19 cellular contexts compared by ENCODE assay signal in the genomic region with DNA sequence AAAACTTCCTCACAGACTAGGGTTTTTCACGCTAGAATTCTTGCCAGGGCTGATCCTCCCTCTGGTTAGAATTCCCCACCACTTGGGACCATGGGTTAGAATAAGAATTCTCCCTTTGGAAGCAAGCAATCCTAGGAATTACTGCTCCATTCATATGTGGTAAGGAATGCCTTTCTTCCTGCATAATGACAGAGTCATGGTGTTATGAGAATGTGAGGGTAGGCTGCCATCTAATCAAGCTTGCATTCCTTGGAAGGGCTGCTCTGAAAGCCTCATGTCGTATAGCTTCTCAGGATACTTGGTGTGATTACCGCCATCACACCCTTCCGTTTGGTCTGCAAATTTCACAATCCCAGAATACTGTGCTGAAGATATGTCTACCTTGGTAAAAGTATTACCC.
"Had no signal": no experiment of that assay in that cellular context is flagged by ENCODE, and none has a peak within 500 bp of the region (broad histone marks: within the 10 kb centered on the region; RNA-seq: fewer than 3 reads in every experiment).

No MANE protein-coding gene starts in this region.

- H3K4me1 Mint-ChIP-seq: naive thymus-derived CD4-positive, alpha-beta T cell; stimulated activated effector memory CD8-positive, alpha-beta T cell treated with anti-CD3 and anti-CD28 coated beads, Interleukin-12 subunit alpha, Interleukin-12 subunit beta, amount 100 ng/mL, for 72 hours had no signal

- H3K36me3 ChIP-seq: adrenal gland, left ventricle myocardium inferior, right lobe of liver, WERI-Rb-1 had no signal

- H3K27ac Mint-ChIP-seq: activated naive CD4-positive, alpha-beta T cell treated with anti-CD3 and anti-CD28 coated beads, Interleukin-2, amount 50 U/mL, for 72 hours; effector memory CD8-positive, alpha-beta T cell; naive thymus-derived CD4-positive, alpha-beta T cell; stimulated activated effector memory CD8-positive, alpha-beta T cell treated with anti-CD3 and anti-CD28 coated beads, Interleukin-12 subunit alpha, Interleukin-12 subunit beta, amount 100 ng/mL, for 72 hours had no signal

- H3K27ac ChIP-seq: adrenal gland, body of pancreas, left ventricle myocardium inferior, parathyroid adenoma, right lobe of liver, testis, WERI-Rb-1 had no signal

- H3K9me3 ChIP-seq: adrenal gland, body of pancreas, left ventricle myocardium inferior, right lobe of liver, testis had no signal

- DNase-seq: activated CD4-positive, alpha-beta T cell treated with anti-CD3 and anti-CD28 coated beads, Interleukin-2, amount 50 U/mL, for 4 hours; activated gamma-delta T cell; adrenal gland; body of pancreas; dermis blood vessel endothelial cell; effector memory CD8-positive, alpha-beta T cell; foreskin fibroblast; left ventricle myocardium inferior; naive thymus-derived CD4-positive, alpha-beta T cell; right lobe of liver; stimulated activated CD4-positive, alpha-beta T cell treated with anti-CD3 and anti-CD28 coated beads, Interleukin-4, amount 100 ng/mL, for 24 hours; SW 1271; T-helper 2 cell; testis; WERI-Rb-1 had no signal

- H3K27me3 ChIP-seq: adrenal gland, body of pancreas, right lobe of liver, testis had no signal

- H2AFZ ChIP-seq: parathyroid adenoma had no signal

- H3K36me3 Mint-ChIP-seq: activated naive CD4-positive, alpha-beta T cell treated with anti-CD3 and anti-CD28 coated beads, Interleukin-2, amount 50 U/mL, for 72 hours; naive thymus-derived CD4-positive, alpha-beta T cell; stimulated activated effector memory CD8-positive, alpha-beta T cell treated with anti-CD3 and anti-CD28 coated beads, Interleukin-12 subunit alpha, Interleukin-12 subunit beta, amount 100 ng/mL, for 72 hours had no signal

- H3K4me3 Mint-ChIP-seq: effector memory CD8-positive, alpha-beta T cell; naive thymus-derived CD4-positive, alpha-beta T cell; stimulated activated effector memory CD8-positive, alpha-beta T cell treated with anti-CD3 and anti-CD28 coated beads, Interleukin-12 subunit alpha, Interleukin-12 subunit beta, amount 100 ng/mL, for 72 hours had no signal

- H3K4me1 ChIP-seq: adrenal gland, body of pancreas, left ventricle myocardium inferior, parathyroid adenoma, right lobe of liver, testis had no signal

- H3K4me3 ChIP-seq: adrenal gland, body of pancreas, left ventricle myocardium inferior, right lobe of liver, smooth muscle cell, testis had no signal

- H3K27me3 Mint-ChIP-seq: effector memory CD8-positive, alpha-beta T cell; naive thymus-derived CD4-positive, alpha-beta T cell had no signal

- H3K4me2 ChIP-seq: smooth muscle cell had no signal

- ATAC-seq: activated naive CD4-positive, alpha-beta T cell treated with anti-CD3 and anti-CD28 coated beads, Interleukin-2, amount 50 U/mL, for 72 hours; body of pancreas; effector memory CD8-positive, alpha-beta T cell; naive thymus-derived CD4-positive, alpha-beta T cell; right lobe of liver; stimulated activated effector memory CD8-positive, alpha-beta T cell treated with anti-CD3 and anti-CD28 coated beads, Interleukin-12 subunit alpha, Interleukin-12 subunit beta, amount 100 ng/mL, for 72 hours had no signal

- H3K79me2 ChIP-seq: parathyroid adenoma had no signal

- H3K9ac ChIP-seq: parathyroid adenoma had no signal
